Comparison of ENCODE assay signal across 20 cellular contexts in the genomic region with DNA sequence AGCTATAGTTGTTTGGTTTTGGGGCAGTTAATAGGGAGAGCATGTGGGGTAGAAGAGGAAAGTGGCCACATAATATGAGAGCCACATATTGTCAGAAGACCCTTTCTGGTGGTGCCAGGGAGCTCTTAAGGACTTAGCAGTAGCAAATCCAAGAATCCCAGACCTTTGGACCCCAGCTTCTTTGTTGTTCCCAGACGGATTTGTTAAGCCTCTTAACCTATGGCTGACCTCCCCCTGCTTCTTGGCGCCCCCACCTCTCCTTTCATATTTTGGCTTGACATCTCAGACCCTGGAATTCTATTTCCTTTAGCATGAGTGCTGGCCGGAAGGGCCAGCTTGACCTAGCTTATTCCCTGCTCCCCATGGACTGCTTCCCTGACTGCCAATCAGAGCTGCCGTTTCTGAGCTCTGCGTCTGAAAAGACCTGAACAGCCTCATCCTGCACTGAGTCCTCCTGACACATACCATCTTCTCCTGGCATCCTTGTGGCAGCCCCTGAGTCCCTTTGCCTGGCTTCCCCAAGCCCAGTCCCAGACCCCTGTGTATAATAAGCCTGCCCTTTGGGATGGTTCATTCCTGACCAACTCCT.
DNase-seq lines count a peak whose midpoint lies in the region; ATAC-seq and TF ChIP-seq lines count a peak whose summit lies in the region.
"Had no signal": no experiment of that assay in that cellular context is flagged by ENCODE, and none has a peak within 500 bp of the region (broad histone marks: within the 10 kb centered on the region; RNA-seq: fewer than 3 reads in every experiment).

No MANE protein-coding gene starts in this region.

- H3K4me2 ChIP-seq in BLaER1 (peak overlapping the region; percentile 85; the same call in 1 of the 2 replicates), Karpas-422 (ENCODE audit: low read depth, low read length, poor library complexity, severe bottlenecking) (no peak overlapping the region)

- no peak for ATAC-seq in CD4-positive, CD25-positive, alpha-beta regulatory T cell (ENCODE audit: low read depth in 2 of 2)
- ATAC-seq: Panc1, SK-N-SH treated with all-trans-retinoic acid at 6 μM for 48 hours had no signal

- H3K9me3 Mint-ChIP-seq in CD4-positive, CD25-positive, alpha-beta regulatory T cell: no peaks in the 10 kb centered on the region
- no peaks in the 10 kb centered on the region for H3K9me3 Mint-ChIP-seq in nephron progenitor cell

- no peaks in the 10 kb centered on the region for H3K36me3 ChIP-seq in BLaER1
- H3K36me3 ChIP-seq in CD4-positive, CD25-positive, alpha-beta regulatory T cell (ENCODE audit: control insufficient read depth, insufficient read depth, low read length): no peaks in the 10 kb centered on the region
- H3K36me3 ChIP-seq in Karpas-422 (ENCODE audit: insufficient read depth, low read length): no peaks in the 10 kb centered on the region
- H3K36me3 ChIP-seq in A673 (ENCODE audit: insufficient read depth, low read length, poor library complexity, severe bottlenecking): no peaks in the 10 kb centered on the region

- CTCF ChIA-PET in A673 (lab: Charles Lee): no interaction called here

- H4K20me1 ChIP-seq in BLaER1 (no peaks in the 10 kb centered on the region), Karpas-422 (ENCODE audit: insufficient read depth, low read depth, low read length) (no peaks in the 10 kb centered on the region)

- no peaks in the 10 kb centered on the region for H3K9me3 ChIP-seq in BLaER1
- H3K9me3 ChIP-seq in CD4-positive, CD25-positive, alpha-beta regulatory T cell (ENCODE audit: control insufficient read depth in 2 of 2, low read length in 2 of 2): no peaks in the 10 kb centered on the region
- no peaks in the 10 kb centered on the region for H3K9me3 ChIP-seq in Karpas-422 (ENCODE audit: low read length)
- H3K9me3 ChIP-seq in A673 (ENCODE audit: low read depth, low read length, poor library complexity, severe bottlenecking): no peaks in the 10 kb centered on the region

- H3K27ac Mint-ChIP-seq in CD4-positive, CD25-positive, alpha-beta regulatory T cell: peak overlapping the region; percentile 83 to 99 (median 83)
- peak overlapping the region; percentile 18 for H3K27ac Mint-ChIP-seq in nephron progenitor cell

- H3K36me3 Mint-ChIP-seq in CD4-positive, CD25-positive, alpha-beta regulatory T cell: no peaks in the 10 kb centered on the region
- no peaks in the 10 kb centered on the region for H3K36me3 Mint-ChIP-seq in nephron progenitor cell (ENCODE audit: low read depth)

- H2AFZ ChIP-seq in Karpas-422 (ENCODE audit: low read length): no peak overlapping the region

- peak overlapping the region in 1 of 4 donors; percentile 9 for H3K4me3 Mint-ChIP-seq in CD4-positive, CD25-positive, alpha-beta regulatory T cell
- no peak overlapping the region for H3K4me3 Mint-ChIP-seq in nephron progenitor cell

- no peaks in the 10 kb centered on the region for H3K27me3 ChIP-seq in BLaER1
- H3K27me3 ChIP-seq in CD4-positive, CD25-positive, alpha-beta regulatory T cell (ENCODE audit: control insufficient read depth, insufficient read depth, low read length): no peaks in the 10 kb centered on the region
- H3K27me3 ChIP-seq in Karpas-422 (ENCODE audit: low read length): no peaks in the 10 kb centered on the region
- peaks cover 37% of the 10 kb centered on the region for H3K27me3 ChIP-seq in A673 (replicated peaks; ENCODE audit: insufficient read depth, low read depth, low read length, poor library complexity)

- no peak overlapping the region for H3K4me3 ChIP-seq in BLaER1
- no peak overlapping the region for H3K4me3 ChIP-seq in CD4-positive, CD25-positive, alpha-beta regulatory T cell (ENCODE audit: low read depth, low read length)
- no peak overlapping the region for H3K4me3 ChIP-seq in Karpas-422 (ENCODE audit: low read length)
- H3K4me3 ChIP-seq in A673 (ENCODE audit: low read depth, low read length, poor library complexity, severe bottlenecking): no peak overlapping the region

- H3K27me3 Mint-ChIP-seq in CD4-positive, CD25-positive, alpha-beta regulatory T cell: no peaks in the 10 kb centered on the region
- H3K27me3 Mint-ChIP-seq in nephron progenitor cell (ENCODE audit: low read depth, poor library complexity): peaks cover 7% of the 10 kb centered on the region

- no TSS peak for BruUV-seq in A673 (replicated peaks; lab: Mats Ljungman, UMichigan)

- DNase-seq in CD4-positive, CD25-positive, alpha-beta regulatory T cell: no peak
- DNase-seq in ecto neural progenitor cell (ENCODE audit: low spot score) (peak; percentile 72), nephron progenitor cell (no peak), Karpas-422 (no peak), GM13977 (ENCODE audit: low spot score) (no peak), A673 (ENCODE audit: low spot score) (no peak), NCI-H187 treated with DMSO at 0.1 percent for 48 hours (lab: John Stamatoyannopoulos, UW) (no peak)
- DNase-seq: C1 segment of cervical spinal cord, COR-L47, DMS153, EL, H7, KBM-7, NCI-H1436, NCI-H2081, NCI-H510A, NCI-H774 had no signal

- no peak overlapping the region for H3K9ac ChIP-seq in BLaER1
- no peak overlapping the region for H3K9ac ChIP-seq in Karpas-422 (ENCODE audit: low read length)

- TF ChIP-seq CTCF in nephron progenitor cell (IDR thresholded peaks at IDR 0.05) (no peak), GM13977 (IDR thresholded peaks at IDR 0.05; ENCODE audit: extremely low read depth, insufficient read depth, missing control alignments) (no peak), A673 (conservative IDR thresholded peaks at IDR 0.05; ENCODE audit: low read depth, low read length) (no peak)

- H3K4me1 Mint-ChIP-seq in CD4-positive, CD25-positive, alpha-beta regulatory T cell: peaks cover 25 to 56% (median 34%) of the 10 kb centered on the region in 4 donors
- H3K4me1 Mint-ChIP-seq in nephron progenitor cell: peaks cover 47% of the 10 kb centered on the region

- H3K9me2 ChIP-seq in Karpas-422 (replicated peaks; ENCODE audit: insufficient read depth, low read length): no peaks in the 10 kb centered on the region

- H3K4me1 ChIP-seq in BLaER1: peaks cover 58% of the 10 kb centered on the region
- peaks cover 24% of the 10 kb centered on the region for H3K4me1 ChIP-seq in CD4-positive, CD25-positive, alpha-beta regulatory T cell (ENCODE audit: control insufficient read depth, insufficient read depth, low read length, poor library complexity, severe bottlenecking)
- H3K4me1 ChIP-seq in Karpas-422 (ENCODE audit: low read length): no peaks in the 10 kb centered on the region
- H3K4me1 ChIP-seq in A673 (ENCODE audit: insufficient read depth, low read length, poor library complexity, severe bottlenecking): no peaks in the 10 kb centered on the region

- in situ Hi-C loops in GM13977 (cut with MboI; ENCODE audit: low pct_unique_long_range_greater_than_20kb, low sequenced_read_pairs, unreplicated experiment): no loop called here

- H3K27ac ChIP-seq in BLaER1 (peak overlapping the region; percentile 84), Karpas-422 (ENCODE audit: low read length) (no peak overlapping the region), A673 (ENCODE audit: low read depth, low read length, poor library complexity, severe bottlenecking) (no peak overlapping the region)
- no peak overlapping the region for H3K27ac ChIP-seq in CD4-positive, CD25-positive, alpha-beta regulatory T cell (ENCODE audit: insufficient read depth, low read length, poor library complexity, severe bottlenecking)

- H3K79me2 ChIP-seq in Karpas-422 (ENCODE audit: low read length): no peaks in the 10 kb centered on the region

- POLR2A ChIA-PET in A673 (lab: Charles Lee; ENCODE audit: low non-redundant PET): no interaction called here

- intact Hi-C loops in A673 (cut with micrococcal nuclease; ENCODE audit: unreplicated experiment): loop anchor here (10.0 kb wide), 1 partner anchor 297 kb away; no protein-coding TSS in a partner anchor
